ENCODE assay signal across 8 cellular contexts in genomic region chr4:150302553-150302952, GRCh38.
A peak's percentile ranks its signal among the peaks of the same experiment; 100 is the strongest.
DNase-seq lines count a peak whose midpoint lies in the region; ATAC-seq and TF ChIP-seq lines count a peak whose summit lies in the region.

No MANE protein-coding gene starts in this region.

- H3K9me3 Mint-ChIP-seq in activated naive CD8-positive, alpha-beta T cell treated with anti-CD3 and anti-CD28 coated beads for 36 hours: no peaks in the 10 kb centered on the region

- H3K9me3 ChIP-seq in MG63: no peaks in the 10 kb centered on the region
- no peaks in the 10 kb centered on the region for H3K9me3 ChIP-seq in left lung

- H3K27me3 ChIP-seq in MG63: no peaks in the 10 kb centered on the region
- no peaks in the 10 kb centered on the region for H3K27me3 ChIP-seq in left lung

- DNase-seq in AG09319 (ENCODE audit: extremely low read depth, low read depth) (peak; percentile 91), MG63 (peak; percentile 72), left lung (no peak), NCI-H345 (lab: John Stamatoyannopoulos, UW) (no peak), GM20000 (ENCODE audit: low spot score) (no peak), NCI-H2171 treated with DMSO at 0.1 percent for 48 hours (lab: John Stamatoyannopoulos, UW) (no peak)
- peak; percentile 32 for DNase-seq in activated naive CD8-positive, alpha-beta T cell treated with anti-CD3 and anti-CD28 coated beads for 36 hours

- no peaks in the 10 kb centered on the region for H3K27me3 Mint-ChIP-seq in activated naive CD8-positive, alpha-beta T cell treated with anti-CD3 and anti-CD28 coated beads for 36 hours

- no peaks in the 10 kb centered on the region for H3K36me3 ChIP-seq in MG63
- no peaks in the 10 kb centered on the region for H3K36me3 ChIP-seq in left lung

- H3K4me3 ChIP-seq in MG63 (no peak overlapping the region), left lung (no peak overlapping the region)

- no peak overlapping the region for H3K27ac ChIP-seq in left lung

- no peak overlapping the region for H3K27ac Mint-ChIP-seq in activated naive CD8-positive, alpha-beta T cell treated with anti-CD3 and anti-CD28 coated beads for 36 hours

- peak; percentile 41 for ATAC-seq in left lung
- no peak for ATAC-seq in GM19463 (IDR thresholded peaks at IDR 0.05; ENCODE audit: unreplicated experiment)

- peaks cover 6% of the 10 kb centered on the region for H3K4me1 Mint-ChIP-seq in activated naive CD8-positive, alpha-beta T cell treated with anti-CD3 and anti-CD28 coated beads for 36 hours

- TF ChIP-seq CTCF in AG09319 (IDR thresholded peaks at IDR 0.05; ENCODE audit: low read depth, low read length) (no peak), left lung (IDR thresholded peaks at IDR 0.05) (no peak), GM20000 (IDR thresholded peaks at IDR 0.05; ENCODE audit: extremely low read depth, missing control alignments) (no peak)

- H3K36me3 Mint-ChIP-seq in activated naive CD8-positive, alpha-beta T cell treated with anti-CD3 and anti-CD28 coated beads for 36 hours: peaks cover 8% of the 10 kb centered on the region

- H3K4me1 ChIP-seq in left lung: peaks cover 0 to 6% of the 10 kb centered on the region in 2 donors

- no peak overlapping the region for H3K4me3 Mint-ChIP-seq in activated naive CD8-positive, alpha-beta T cell treated with anti-CD3 and anti-CD28 coated beads for 36 hours

- intact Hi-C loops in left lung (cut with DNase I): no loop called here

Comparison
In these comparisons a context has a peak if more than half of its experiments do, and no peak if none do; other contexts are left out.
1. DNase-seq: peak in AG09319 (single experiment), MG63 (single experiment) and activated naive CD8-positive, alpha-beta T cell treated with anti-CD3 and anti-CD28 coated beads for 36 hours (single experiment); none in left lung (0 of 2), NCI-H345 (single experiment), GM20000 (single experiment) and NCI-H2171 treated with DMSO at 0.1 percent for 48 hours (single experiment).